Comparison of ENCODE assay signal across 8 cellular contexts in the genomic region with DNA sequence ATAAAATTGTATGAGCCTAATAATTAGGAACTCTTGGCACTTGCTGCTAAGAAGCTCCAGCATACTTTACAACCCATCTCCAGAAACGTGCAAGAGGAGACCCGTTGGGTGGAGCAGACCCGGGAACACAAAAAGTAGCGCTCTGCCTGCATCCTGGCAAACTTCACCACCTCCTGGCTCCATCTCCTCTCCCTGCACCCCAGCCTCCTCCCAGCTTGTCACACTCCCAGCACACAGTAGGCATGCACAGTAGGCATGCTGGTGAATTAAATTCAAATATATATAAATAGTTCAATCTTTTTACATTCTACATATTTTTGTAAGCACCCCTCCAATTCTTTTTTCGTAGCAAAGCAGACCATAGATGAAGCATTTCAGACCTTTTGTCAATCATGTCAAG. TPM values are rescaled to one million over a fixed set of nuclear protein-coding genes. Genes with fewer than 3 reads are reported as not detected.
DNase-seq lines count a peak whose midpoint lies in the region; ATAC-seq and TF ChIP-seq lines count a peak whose summit lies in the region.

No MANE protein-coding gene starts in this region.

- peak overlapping the region; percentile 87 for H3K4me3 ChIP-seq in BE2C (ENCODE audit: low read depth, low read length)
- H3K4me3 ChIP-seq in lower leg skin (ENCODE audit: low read depth, poor library complexity, severe bottlenecking): no peak overlapping the region

- peak overlapping the region; percentile 72 for H3K27ac Mint-ChIP-seq in dendritic cell treated with granulocyte-macrophage colony-stimulating factor and Interleukin-4, amounts not matched to agents 40 ng/mL and 50 ng/mL, for 4 days
- no peak overlapping the region for H3K27ac Mint-ChIP-seq in nephron progenitor cell

- WGBS in lower leg skin, 2 donors: 24 to 28% methylated on average over 5 of the region's 5 CpGs

- no peak for TF ChIP-seq EP300 in Ishikawa (IDR thresholded peaks at IDR 0.05; ENCODE audit: borderline replicate concordance)

- no peak for TF ChIP-seq CTCF in BE2C (IDR thresholded peaks at IDR 0.05; ENCODE audit: low read depth, low read length)
- TF ChIP-seq CTCF in nephron progenitor cell (IDR thresholded peaks at IDR 0.05): no peak
- no peak for TF ChIP-seq CTCF in lower leg skin (IDR thresholded peaks at IDR 0.05)

- TF ChIP-seq POLR2A in lower leg skin (IDR thresholded peaks at IDR 0.05): no peak

- H3K4me1 ChIP-seq in BE2C: peaks cover 2% of the 10 kb centered on the region; the same call in 1 of the 2 replicates

- DNase-seq in BE2C (no peak), nephron progenitor cell (no peak), lower leg skin (ENCODE audit: low spot score in 2 of 2) (no peak), dedifferentiated amniotic fluid mesenchymal stem cell (ENCODE audit: extremely low spot score) (no peak)
- no peak for DNase-seq in stimulated activated CD4-positive, alpha-beta T cell treated with anti-CD3 and anti-CD28 coated beads, Interleukin-4, amount 100 ng/mL, for 4 hours

- H3K36me3 ChIP-seq in BE2C: no peaks in the 10 kb centered on the region

- ATAC-seq in HG03095 (IDR thresholded peaks at IDR 0.05; ENCODE audit: unreplicated experiment): no peak

- H3K27me3 Mint-ChIP-seq in dendritic cell treated with granulocyte-macrophage colony-stimulating factor and Interleukin-4, amounts not matched to agents 40 ng/mL and 50 ng/mL, for 4 days: peaks cover 8% of the 10 kb centered on the region
- H3K27me3 Mint-ChIP-seq in nephron progenitor cell (ENCODE audit: low read depth, poor library complexity): peaks cover 5% of the 10 kb centered on the region

- intact Hi-C loops in dendritic cell treated with granulocyte-macrophage colony-stimulating factor and Interleukin-4, amounts not matched to agents 40 ng/mL and 50 ng/mL, for 4 days (cut with micrococcal nuclease): loop anchor here (5.0 kb wide), 1 partner anchor 40 kb away; the partner anchor contains the start of gene WSB2
- intact Hi-C loops in lower leg skin (cut with DNase I; ENCODE audit: low total_unique reads): no loop called here

- H3K36me3 Mint-ChIP-seq in dendritic cell treated with granulocyte-macrophage colony-stimulating factor and Interleukin-4, amounts not matched to agents 40 ng/mL and 50 ng/mL, for 4 days (ENCODE audit: low read depth): peaks cover 7% of the 10 kb centered on the region
- H3K36me3 Mint-ChIP-seq in nephron progenitor cell (ENCODE audit: low read depth): peaks cover 4% of the 10 kb centered on the region

- peak overlapping the region; percentile 89 for H3K4me3 Mint-ChIP-seq in dendritic cell treated with granulocyte-macrophage colony-stimulating factor and Interleukin-4, amounts not matched to agents 40 ng/mL and 50 ng/mL, for 4 days
- H3K4me3 Mint-ChIP-seq in nephron progenitor cell: peak overlapping the region; percentile 90

- TF ChIP-seq RAD21 in Ishikawa (IDR thresholded peaks at IDR 0.05; ENCODE audit: low read depth): no peak

- H3K4me1 Mint-ChIP-seq in dendritic cell treated with granulocyte-macrophage colony-stimulating factor and Interleukin-4, amounts not matched to agents 40 ng/mL and 50 ng/mL, for 4 days (ENCODE audit: low read depth): peaks cover 25% of the 10 kb centered on the region
- H3K4me1 Mint-ChIP-seq in nephron progenitor cell: peaks cover 18% of the 10 kb centered on the region

- H3K9me3 ChIP-seq in BE2C: no peaks in the 10 kb centered on the region

- no peaks in the 10 kb centered on the region for H3K27me3 ChIP-seq in BE2C

- no peaks in the 10 kb centered on the region for H3K9me3 Mint-ChIP-seq in dendritic cell treated with granulocyte-macrophage colony-stimulating factor and Interleukin-4, amounts not matched to agents 40 ng/mL and 50 ng/mL, for 4 days
- no peaks in the 10 kb centered on the region for H3K9me3 Mint-ChIP-seq in nephron progenitor cell

TF ChIP-seq in Ishikawa, 13 proteins besides CTCF, POLR2A, EP300 and RAD21:
- TF ChIP-seq FOXM1 (IDR thresholded peaks at IDR 0.05; ENCODE audit: borderline replicate concordance, low read depth) (no peak), ZBTB7A (IDR thresholded peaks at IDR 0.05; ENCODE audit: low read depth) (no peak), CEBPB (IDR thresholded peaks at IDR 0.05) (no peak), NFIC (IDR thresholded peaks at IDR 0.05) (0 out of 2 replicates have a peak, but pooled peaks have one; percentile 0), TEAD4 (IDR thresholded peaks at IDR 0.05) (no peak)
TF ChIP-seq in Ishikawa: peak in this region for 1.

RNA-seq across cellular contexts. Expression of gene VSIG10, which starts 1.2 kb away (rescaled TPM):
- 6.8 TPM for polyA plus RNA-seq in BE2C (2012; ENCODE audit: insufficient read depth, insufficient read length, low read depth)
- total RNA-seq in lower leg skin: 10 to 100 TPM; 17.1 to 40.1 (median 29.4) TPM

RNA-seq across cellular contexts. Expression of gene PEBP1, which starts 33.3 kb away (rescaled TPM):
- 362 TPM for polyA plus RNA-seq in BE2C (2012; ENCODE audit: insufficient read depth, insufficient read length, low read depth)
- total RNA-seq in lower leg skin: 100 to 1,000 TPM; 192 to 447 (median 328) TPM

RNA-seq across cellular contexts. Expression of gene WSB2, which starts 41.6 kb away (rescaled TPM):
- 62.6 TPM for polyA plus RNA-seq in BE2C (2012; ENCODE audit: insufficient read depth, insufficient read length, low read depth)
- total RNA-seq in lower leg skin: 10 to 100 TPM; 45.2 to 65.6 (median 53.0) TPM
